ENCODE assay signal across 9 cellular contexts in genomic region chr12:104680070-104680469, GRCh38.
DNase-seq lines count a peak whose midpoint lies in the region; ATAC-seq, FAIRE-seq and TF ChIP-seq lines count a peak whose summit lies in the region.
"Had no signal": no experiment of that assay in that cellular context is flagged by ENCODE, and none has a peak within 500 bp of the region (broad histone marks: within the 10 kb centered on the region; RNA-seq: fewer than 3 reads in every experiment).

No MANE protein-coding gene starts in this region.

- H3K27ac ChIP-seq in right lobe of liver: no peak overlapping the region

- 44% methylated on average over 3 of the region's 3 CpGs for WGBS in right lobe of liver (ENCODE audit: insufficient coverage, low coverage, low lambda C conversion rate, missing lambda C conversion rate)

- DNase-seq in BE2C: peak; percentile 31
- peak; percentile 87 for DNase-seq in MV-4-11 (lab: John Stamatoyannopoulos, UW)
- peak; percentile 39 to 51 for DNase-seq in activated T-cell treated with anti-CD3 and anti-CD28 coated beads, Interleukin-2, amount 50 U/mL, for 48 hours
- no peak for DNase-seq in right lobe of liver
- DNase-seq in NCI-H2196 treated with DMSO at 0.1 percent for 48 hours (lab: John Stamatoyannopoulos, UW; ENCODE audit: unreplicated experiment): no peak
- DNase-seq in urothelium cell line (ENCODE audit: low spot score): no peak
- no peak for DNase-seq in cerebellar cortex (ENCODE audit: low spot score)

- ATAC-seq in GM18498 (IDR thresholded peaks at IDR 0.05; ENCODE audit: unreplicated experiment): peak; percentile 53
- ATAC-seq in right lobe of liver: peak; percentile 34 to 81 (median 59)

- H3K27me3 ChIP-seq in BE2C: no peaks in the 10 kb centered on the region
- H3K27me3 ChIP-seq in right lobe of liver: no peaks in the 10 kb centered on the region

- H3K4me3 ChIP-seq in BE2C (ENCODE audit: low read depth, low read length) (no peak overlapping the region), right lobe of liver (no peak overlapping the region)

- no peak for FAIRE-seq in urothelium cell line (lab: Jason Lieb, UNC)
- FAIRE-seq: endometrium had no signal

- H3K36me3 ChIP-seq in BE2C (no peaks in the 10 kb centered on the region), right lobe of liver (no peaks in the 10 kb centered on the region)

- TF ChIP-seq POLR2A in right lobe of liver (IDR thresholded peaks at IDR 0.05): no peak

- TF ChIP-seq CTCF in BE2C (IDR thresholded peaks at IDR 0.05; ENCODE audit: low read depth, low read length) (peak; percentile 67), right lobe of liver (IDR thresholded peaks at IDR 0.05) (peak; percentile 20 to 39 (median 36))

- H3K9me3 ChIP-seq in BE2C (no peaks in the 10 kb centered on the region), right lobe of liver (no peaks in the 10 kb centered on the region)

- intact Hi-C loops in right lobe of liver (cut with DNase I): no loop called here

- peaks cover 5% of the 10 kb centered on the region for H3K4me1 ChIP-seq in BE2C
- H3K4me1 ChIP-seq in right lobe of liver: no peaks in the 10 kb centered on the region

Comparison
In these comparisons a context has a peak if more than half of its experiments do, and no peak if none do; other contexts are left out.
1. DNase-seq: peak in BE2C (single experiment), MV-4-11 (single experiment) and activated T-cell treated with anti-CD3 and anti-CD28 coated beads, Interleukin-2, amount 50 U/mL, for 48 hours (2 of 2); none in right lobe of liver (0 of 3), NCI-H2196 treated with DMSO at 0.1 percent for 48 hours (single experiment), urothelium cell line (single experiment) and cerebellar cortex (single experiment).